ENCODE assay signal across 2 cellular contexts in genomic region chr3:123151251-123151705, GRCh38.
TF ChIP-seq lines count a peak whose summit lies in the region.

No MANE protein-coding gene starts in this region.

TF ChIP-seq in liver, 16 proteins besides CTCF, POLR2A, EP300 and RAD21:
- no peak for TF ChIP-seq REST (IDR thresholded peaks at IDR 0.05)
- no peak for TF ChIP-seq GABPA (IDR thresholded peaks at IDR 0.05 in 1 of 2, conservative IDR thresholded peaks at IDR 0.05 in 1 of 2)
- TF ChIP-seq SP1 (IDR thresholded peaks at IDR 0.05) = no peak
- TF ChIP-seq JUND (IDR thresholded peaks at IDR 0.05) = no peak
- TF ChIP-seq ZBTB33 (IDR thresholded peaks at IDR 0.05) = no peak
- TF ChIP-seq HNF4A (conservative IDR thresholded peaks at IDR 0.05) = no peak
- TF ChIP-seq FOXA1 (IDR thresholded peaks at IDR 0.05) = no peak
- no peak for TF ChIP-seq MAX (IDR thresholded peaks at IDR 0.05)
- TF ChIP-seq YY1 (IDR thresholded peaks at IDR 0.05) = no peak
- no peak for TF ChIP-seq NR2F2 (IDR thresholded peaks at IDR 0.05)
- no peak for TF ChIP-seq HNF4G (IDR thresholded peaks at IDR 0.05)
- TF ChIP-seq RXRA (IDR thresholded peaks at IDR 0.05) = no peak
- no peak for TF ChIP-seq EGR1 (IDR thresholded peaks at IDR 0.05; ENCODE audit: low read depth in 2 of 2)
- no peak for TF ChIP-seq ATF3 (IDR thresholded peaks at IDR 0.05)
- no peak for TF ChIP-seq TAF1 (conservative IDR thresholded peaks at IDR 0.05)
- no peak for TF ChIP-seq FOXA2 (IDR thresholded peaks at IDR 0.05)

TF ChIP-seq in HepG2, 621 proteins besides CTCF, POLR2A, EP300 and RAD21 (continued from another document):
- no peak for TF ChIP-seq ZFYVE20 (CRISPR knock-in tag; IDR thresholded peaks at IDR 0.05; ENCODE audit: borderline replicate concordance, low read depth)
- no peak for TF ChIP-seq ZNF432 (CRISPR knock-in tag; IDR thresholded peaks at IDR 0.05; ENCODE audit: borderline replicate concordance)
- no peak for TF ChIP-seq LRRFIP1 (CRISPR knock-in tag; conservative IDR thresholded peaks at IDR 0.05)
- no peak for TF ChIP-seq GMEB2 (CRISPR knock-in tag; IDR thresholded peaks at IDR 0.05; ENCODE audit: low read depth)
- TF ChIP-seq MTA1 (CRISPR knock-in tag; IDR thresholded peaks at IDR 0.05; ENCODE audit: borderline replicate concordance) = no peak
- no peak for TF ChIP-seq ZNF33A (CRISPR knock-in tag; IDR thresholded peaks at IDR 0.05; ENCODE audit: borderline replicate concordance)
- TF ChIP-seq ZNF740 (CRISPR knock-in tag; IDR thresholded peaks at IDR 0.05) = no peak
- no peak for TF ChIP-seq PATZ1 (CRISPR knock-in tag; IDR thresholded peaks at IDR 0.05)
- no peak for TF ChIP-seq ZNF703 (CRISPR knock-in tag; IDR thresholded peaks at IDR 0.05; ENCODE audit: borderline replicate concordance)
- TF ChIP-seq SNAPC2 (CRISPR knock-in tag; IDR thresholded peaks at IDR 0.05) = no peak
- TF ChIP-seq ZNF354B (CRISPR knock-in tag; IDR thresholded peaks at IDR 0.05) = no peak
- no peak for TF ChIP-seq ZFY (CRISPR knock-in tag; IDR thresholded peaks at IDR 0.05)
- no peak for TF ChIP-seq TEAD2 (CRISPR knock-in tag; IDR thresholded peaks at IDR 0.05)
- no peak for TF ChIP-seq ZNF749 (CRISPR knock-in tag; IDR thresholded peaks at IDR 0.05; ENCODE audit: borderline replicate concordance)
- no peak for TF ChIP-seq BHLHE40 (IDR thresholded peaks at IDR 0.05; ENCODE audit: low read length)
- TF ChIP-seq TOPORS (CRISPR knock-in tag; IDR thresholded peaks at IDR 0.05) = no peak
